ENCODE assay signal across 1 cellular context in the genomic region with DNA sequence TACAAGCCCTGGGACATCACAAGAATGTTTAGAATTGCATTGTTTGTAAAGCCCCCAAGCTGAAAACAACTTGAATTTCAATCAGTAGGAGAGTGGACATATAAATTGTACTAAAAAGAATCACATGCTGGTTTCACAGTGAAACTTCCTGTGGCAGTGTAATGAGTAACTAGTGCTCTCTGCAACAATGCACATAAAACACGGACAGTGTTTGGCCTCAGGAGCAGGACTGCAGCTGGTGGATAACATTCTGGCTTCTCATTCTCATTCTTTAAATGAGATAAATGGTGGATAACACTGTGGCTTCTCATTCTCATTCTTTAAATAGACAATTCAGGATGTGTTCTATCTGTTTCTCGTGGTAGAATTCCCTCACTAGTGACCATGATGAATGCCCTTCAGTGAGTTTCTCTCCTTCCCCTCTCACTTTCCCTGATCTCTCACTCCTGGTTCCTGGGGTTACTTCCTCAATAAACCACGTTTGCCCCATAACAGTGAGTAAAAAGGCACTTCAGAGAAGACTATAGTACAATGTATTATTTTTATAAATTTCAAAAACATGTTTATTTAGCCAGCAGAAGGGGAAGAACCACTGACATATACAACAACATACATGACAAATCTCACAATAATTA.
TF ChIP-seq lines count a peak whose summit lies in the region.

No MANE protein-coding gene starts in this region.

TF ChIP-seq in HepG2, 621 proteins besides CTCF, POLR2A, EP300 and RAD21 (continued from another document):
- TF ChIP-seq, protein P1, sequence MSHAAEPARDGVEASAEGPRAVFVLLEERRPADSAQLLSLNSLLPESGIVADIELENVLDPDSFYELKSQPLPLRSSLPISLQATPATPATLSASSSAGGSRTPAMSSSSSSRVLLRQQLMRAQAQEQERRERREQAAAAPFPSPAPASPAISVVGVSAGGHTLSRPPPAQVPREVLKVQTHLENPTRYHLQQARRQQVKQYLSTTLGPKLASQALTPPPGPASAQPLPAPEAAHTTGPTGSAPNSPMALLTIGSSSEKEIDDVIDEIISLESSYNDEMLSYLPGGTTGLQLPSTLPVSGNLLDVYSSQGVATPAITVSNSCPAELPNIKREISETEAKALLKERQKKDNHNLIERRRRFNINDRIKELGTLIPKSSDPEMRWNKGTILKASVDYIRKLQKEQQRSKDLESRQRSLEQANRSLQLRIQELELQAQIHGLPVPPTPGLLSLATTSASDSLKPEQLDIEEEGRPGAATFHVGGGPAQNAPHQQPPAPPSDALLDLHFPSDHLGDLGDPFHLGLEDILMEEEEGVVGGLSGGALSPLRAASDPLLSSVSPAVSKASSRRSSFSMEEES (CRISPR knock-in tag; IDR thresholded peaks at IDR 0.05), result peak; percentile 53; the same call in 1 of the 2 replicates
- TF ChIP-seq ZBTB21 (CRISPR knock-in tag; IDR thresholded peaks at IDR 0.05), result no peak
- TF ChIP-seq, protein P2, sequence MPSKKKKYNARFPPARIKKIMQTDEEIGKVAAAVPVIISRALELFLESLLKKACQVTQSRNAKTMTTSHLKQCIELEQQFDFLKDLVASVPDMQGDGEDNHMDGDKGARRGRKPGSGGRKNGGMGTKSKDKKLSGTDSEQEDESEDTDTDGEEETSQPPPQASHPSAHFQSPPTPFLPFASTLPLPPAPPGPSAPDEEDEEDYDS (CRISPR knock-in tag; IDR thresholded peaks at IDR 0.05), result peak; percentile 51; the same call in 1 of the 2 replicates
- 0 out of 4 replicates have a peak, but pooled peaks of 1 of the 2 experiments have one; percentile 30 for TF ChIP-seq NR2F1 (CRISPR knock-in tag; IDR thresholded peaks at IDR 0.05)
- TF ChIP-seq, protein P3, sequence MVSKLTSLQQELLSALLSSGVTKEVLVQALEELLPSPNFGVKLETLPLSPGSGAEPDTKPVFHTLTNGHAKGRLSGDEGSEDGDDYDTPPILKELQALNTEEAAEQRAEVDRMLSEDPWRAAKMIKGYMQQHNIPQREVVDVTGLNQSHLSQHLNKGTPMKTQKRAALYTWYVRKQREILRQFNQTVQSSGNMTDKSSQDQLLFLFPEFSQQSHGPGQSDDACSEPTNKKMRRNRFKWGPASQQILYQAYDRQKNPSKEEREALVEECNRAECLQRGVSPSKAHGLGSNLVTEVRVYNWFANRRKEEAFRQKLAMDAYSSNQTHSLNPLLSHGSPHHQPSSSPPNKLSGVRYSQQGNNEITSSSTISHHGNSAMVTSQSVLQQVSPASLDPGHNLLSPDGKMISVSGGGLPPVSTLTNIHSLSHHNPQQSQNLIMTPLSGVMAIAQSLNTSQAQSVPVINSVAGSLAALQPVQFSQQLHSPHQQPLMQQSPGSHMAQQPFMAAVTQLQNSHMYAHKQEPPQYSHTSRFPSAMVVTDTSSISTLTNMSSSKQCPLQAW (CRISPR knock-in tag; IDR thresholded peaks at IDR 0.05), result peak; percentile 33; the same call in 1 of the 2 replicates
- TF ChIP-seq, protein P4, sequence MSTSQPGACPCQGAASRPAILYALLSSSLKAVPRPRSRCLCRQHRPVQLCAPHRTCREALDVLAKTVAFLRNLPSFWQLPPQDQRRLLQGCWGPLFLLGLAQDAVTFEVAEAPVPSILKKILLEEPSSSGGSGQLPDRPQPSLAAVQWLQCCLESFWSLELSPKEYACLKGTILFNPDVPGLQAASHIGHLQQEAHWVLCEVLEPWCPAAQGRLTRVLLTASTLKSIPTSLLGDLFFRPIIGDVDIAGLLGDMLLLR (CRISPR knock-in tag; IDR thresholded peaks at IDR 0.05), result no peak
- TF ChIP-seq ZNF614 (CRISPR knock-in tag; IDR thresholded peaks at IDR 0.05; ENCODE audit: borderline replicate concordance), result 0 out of 2 replicates have a peak, but pooled peaks have one; percentile 42
- TF ChIP-seq ARNTL (CRISPR knock-in tag; IDR thresholded peaks at IDR 0.05), result no peak
